19 cellular contexts compared by ENCODE assay signal in the genomic region with DNA sequence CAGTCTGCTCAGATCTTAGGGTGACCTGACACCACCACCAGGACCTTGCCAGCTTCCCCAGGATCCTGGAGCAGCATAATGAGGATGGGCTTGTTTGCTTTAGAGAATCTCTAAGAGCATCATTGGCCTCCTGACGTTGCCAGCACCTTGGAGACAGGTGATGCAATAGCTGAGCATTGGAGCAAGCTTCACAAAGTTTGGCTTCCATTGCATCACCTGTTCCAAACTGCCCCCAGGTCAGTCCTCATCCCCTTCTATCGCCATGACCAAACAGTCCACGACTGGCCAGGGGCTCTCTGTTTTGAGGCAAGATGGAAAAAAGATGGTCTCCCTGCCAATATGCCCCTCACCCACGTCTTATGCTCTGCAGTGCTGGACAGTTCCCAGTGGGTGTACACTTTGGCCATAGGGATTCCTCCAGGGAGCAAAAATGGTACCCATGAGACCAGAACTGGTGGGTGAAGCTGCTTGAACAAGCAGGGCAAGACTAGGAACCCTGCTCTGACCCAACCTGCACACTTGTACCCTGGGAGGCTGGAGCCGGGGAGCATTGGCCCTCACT. TPM values are rescaled to one million over a fixed set of nuclear protein-coding genes. Genes with fewer than 3 reads are reported as not detected.
A peak's percentile ranks its signal among the peaks of the same experiment; 100 is the strongest.
DNase-seq lines count a peak whose midpoint lies in the region; ATAC-seq, FAIRE-seq and TF ChIP-seq lines count a peak whose summit lies in the region.
"Had no signal": no experiment of that assay in that cellular context is flagged by ENCODE, and none has a peak within 500 bp of the region (broad histone marks: within the 10 kb centered on the region; RNA-seq: fewer than 3 reads in every experiment).

No MANE protein-coding gene starts in this region.

- H3K27ac ChIP-seq in HepG2 (ENCODE audit: extremely low read length, insufficient read depth, low read length) (no peak overlapping the region), right lobe of liver (no peak overlapping the region)

- FAIRE-seq in HepG2 (lab: Jason Lieb, UNC) = no peak
- FAIRE-seq: A204.1, D721Med, GM12892, H1 had no signal

- 23% methylated on average over 5 of the region's 5 CpGs for WGBS in HepG2 (ENCODE audit: low lambda C conversion rate)
- 40% methylated on average over 3 of the region's 5 CpGs for WGBS in right lobe of liver (ENCODE audit: insufficient coverage, low coverage, low lambda C conversion rate, missing lambda C conversion rate)

- BruUV-seq in HepG2 (replicated peaks; lab: Mats Ljungman, UMichigan) = no TSS peak

- H3K9me3 ChIP-seq in HepG2 (ENCODE audit: low read length) = peaks cover 9% of the 10 kb centered on the region; the same call in 1 of the 2 replicates
- H3K9me3 ChIP-seq in right lobe of liver = peaks cover 0 to 8% (median 0%) of the 10 kb centered on the region in 4 donors
- H3K9me3 ChIP-seq: HAP-1 had no signal

- CTCF ChIA-PET in HepG2 (lab: Yijun Ruan, JAX; ENCODE audit: low intra/inter-chr PET ratio, low total read pairs) = no interaction called here

- peaks cover 21% of the 10 kb centered on the region for H3K4me1 ChIP-seq in HepG2 (ENCODE audit: insufficient read depth, low read length)
- H3K4me1 ChIP-seq in right lobe of liver = no peaks in the 10 kb centered on the region
- H3K4me1 ChIP-seq: HAP-1 had no signal

- POLR2A ChIA-PET in HepG2 (lab: Yijun Ruan, JAX) = no interaction called here

- no peak for TF ChIP-seq POLR2A in HepG2 (IDR thresholded peaks at IDR 0.05; ENCODE audit: insufficient read depth in 1 of 2, low read depth in 2 of 2, low read length in 2 of 2)
- TF ChIP-seq POLR2A in right lobe of liver (IDR thresholded peaks at IDR 0.05) = no peak

- H3K4me3 ChIP-seq in HepG2 (replicated peaks in 1 of 3; ENCODE audit: insufficient read depth in 1 of 3, low read depth in 2 of 3, low read length in 3 of 3) = no peak overlapping the region
- no peak overlapping the region for H3K4me3 ChIP-seq in right lobe of liver
- H3K4me3 ChIP-seq: HAP-1 had no signal

- H3K4me2 ChIP-seq in HepG2 (ENCODE audit: low read depth, low read length) = no peak overlapping the region

- no peak for DNase-seq in HepG2 (ENCODE audit: low spot score)
- no peak for DNase-seq in right lobe of liver
- peak; percentile 39 for DNase-seq in islet precursor cell
- no peak for DNase-seq in RPMI8226
- DNase-seq: CD8-positive, alpha-beta T cell; COR-L47; DMS153; DND-41; GDM1 had no signal

- no peak for TF ChIP-seq EP300 in HepG2 (IDR thresholded peaks at IDR 0.05; ENCODE audit: low read depth in 2 of 2, low read length in 2 of 2)
- no peak for TF ChIP-seq EP300 in HepG2 (CRISPR knock-in tag; IDR thresholded peaks at IDR 0.05; ENCODE audit: borderline replicate concordance)
- no peak for TF ChIP-seq EP300 in Ishikawa (IDR thresholded peaks at IDR 0.05; ENCODE audit: borderline replicate concordance)

- no peak overlapping the region for H3K9ac ChIP-seq in HepG2 (ENCODE audit: insufficient read depth, low read depth, low read length)

- in situ Hi-C loops in HepG2 (cut with HindIII; ENCODE audit: extremely low pct_ligation_motif_present, low pct_unique_long_range_greater_than_20kb) = no loop called here

- TF ChIP-seq RAD21 in HepG2 (CRISPR knock-in tag; IDR thresholded peaks at IDR 0.05) (no peak), Ishikawa (IDR thresholded peaks at IDR 0.05; ENCODE audit: low read depth) (no peak)

- H3K79me2 ChIP-seq in HepG2 (ENCODE audit: insufficient read depth, low read length) = no peaks in the 10 kb centered on the region

- H2AFZ ChIP-seq in HepG2 (ENCODE audit: low read length) = no peak overlapping the region

- ATAC-seq in HepG2 = no peak
- no peak for ATAC-seq in right lobe of liver
- ATAC-seq in HG03354 (IDR thresholded peaks at IDR 0.05; ENCODE audit: poor library complexity, severe bottlenecking, unreplicated experiment) = no peak
- ATAC-seq in HG03439 (IDR thresholded peaks at IDR 0.05; ENCODE audit: unreplicated experiment) = no peak
- ATAC-seq: CD8-positive, alpha-beta T cell had no signal

- intact Hi-C loops in HepG2 (cut with micrococcal nuclease; ENCODE audit: unreplicated experiment) = no loop called here
- intact Hi-C loops in right lobe of liver (cut with DNase I) = no loop called here

- TF ChIP-seq CTCF in HepG2 (CRISPR knock-in tag; IDR thresholded peaks at IDR 0.05) (no peak), right lobe of liver (IDR thresholded peaks at IDR 0.05) (no peak)

- H4K20me1 ChIP-seq in HepG2 (ENCODE audit: insufficient read depth, low read length) = no peaks in the 10 kb centered on the region

- peaks cover 0 to 11% of the 10 kb centered on the region in 2 experiments; a peak in 2 of 5 replicates for H3K27me3 ChIP-seq in HepG2 (ENCODE audit: control insufficient read depth in 1 of 2, insufficient read depth in 2 of 2, low read length in 2 of 2)
- no peaks in the 10 kb centered on the region for H3K27me3 ChIP-seq in right lobe of liver

- no peaks in the 10 kb centered on the region for H3K36me3 ChIP-seq in HepG2 (replicated peaks in 1 of 2; ENCODE audit: control insufficient read depth in 1 of 2, insufficient read depth in 2 of 2, low read length in 2 of 2)
- H3K36me3 ChIP-seq in right lobe of liver = no peaks in the 10 kb centered on the region
- H3K36me3 ChIP-seq: HAP-1 had no signal

TF ChIP-seq in HepG2, 621 proteins besides CTCF, POLR2A, EP300 and RAD21 (continues in another document):
- TF ChIP-seq ZNF761 (CRISPR knock-in tag; conservative IDR thresholded peaks at IDR 0.05) (no peak), RFX5 (IDR thresholded peaks at IDR 0.05; ENCODE audit: low read depth, low read length) (peak; percentile 48; the same call in 1 of the 2 replicates), MIER2 (CRISPR knock-in tag; IDR thresholded peaks at IDR 0.05) (peak; percentile 83), RBAK (CRISPR knock-in tag; IDR thresholded peaks at IDR 0.05) (no peak), ATF7 (IDR thresholded peaks at IDR 0.05) (0 out of 2 replicates have a peak, but pooled peaks have one; percentile 19), ATF7 (CRISPR knock-in tag; IDR thresholded peaks at IDR 0.05) (no peak), CEBPB (IDR thresholded peaks at IDR 0.05; ENCODE audit: borderline replicate concordance, low read depth, low read length) (peak; percentile 90), CEBPG (CRISPR knock-in tag; IDR thresholded peaks at IDR 0.05) (no peak; the same call in 1 of the 2 replicates)

TF ChIP-seq in Ishikawa, 13 proteins besides CTCF, POLR2A, EP300 and RAD21:
- TF ChIP-seq CEBPB (IDR thresholded peaks at IDR 0.05) (peak; percentile 42; the same call in 1 of the 2 replicates), CREB1 (IDR thresholded peaks at IDR 0.05; ENCODE audit: low read depth) (no peak)
- TF ChIP-seq, protein P1, sequence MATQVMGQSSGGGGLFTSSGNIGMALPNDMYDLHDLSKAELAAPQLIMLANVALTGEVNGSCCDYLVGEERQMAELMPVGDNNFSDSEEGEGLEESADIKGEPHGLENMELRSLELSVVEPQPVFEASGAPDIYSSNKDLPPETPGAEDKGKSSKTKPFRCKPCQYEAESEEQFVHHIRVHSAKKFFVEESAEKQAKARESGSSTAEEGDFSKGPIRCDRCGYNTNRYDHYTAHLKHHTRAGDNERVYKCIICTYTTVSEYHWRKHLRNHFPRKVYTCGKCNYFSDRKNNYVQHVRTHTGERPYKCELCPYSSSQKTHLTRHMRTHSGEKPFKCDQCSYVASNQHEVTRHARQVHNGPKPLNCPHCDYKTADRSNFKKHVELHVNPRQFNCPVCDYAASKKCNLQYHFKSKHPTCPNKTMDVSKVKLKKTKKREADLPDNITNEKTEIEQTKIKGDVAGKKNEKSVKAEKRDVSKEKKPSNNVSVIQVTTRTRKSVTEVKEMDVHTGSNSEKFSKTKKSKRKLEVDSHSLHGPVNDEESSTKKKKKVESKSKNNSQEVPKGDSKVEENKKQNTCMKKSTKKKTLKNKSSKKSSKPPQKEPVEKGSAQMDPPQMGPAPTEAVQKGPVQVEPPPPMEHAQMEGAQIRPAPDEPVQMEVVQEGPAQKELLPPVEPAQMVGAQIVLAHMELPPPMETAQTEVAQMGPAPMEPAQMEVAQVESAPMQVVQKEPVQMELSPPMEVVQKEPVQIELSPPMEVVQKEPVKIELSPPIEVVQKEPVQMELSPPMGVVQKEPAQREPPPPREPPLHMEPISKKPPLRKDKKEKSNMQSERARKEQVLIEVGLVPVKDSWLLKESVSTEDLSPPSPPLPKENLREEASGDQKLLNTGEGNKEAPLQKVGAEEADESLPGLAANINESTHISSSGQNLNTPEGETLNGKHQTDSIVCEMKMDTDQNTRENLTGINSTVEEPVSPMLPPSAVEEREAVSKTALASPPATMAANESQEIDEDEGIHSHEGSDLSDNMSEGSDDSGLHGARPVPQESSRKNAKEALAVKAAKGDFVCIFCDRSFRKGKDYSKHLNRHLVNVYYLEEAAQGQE (IDR thresholded peaks at IDR 0.05; ENCODE audit: low read depth) = peak; percentile 82

RNA-seq across cellular contexts. Expression of gene AGAP1, which starts 22.6 kb away (rescaled TPM):
- 21.2 and 21.3 TPM in 2 replicates for total RNA-seq in HepG2 (2016; rRNA removed; fragmentation: Illumina TruSeq; extraction: Trizol)
- 15.6 and 16.1 TPM in 2 replicates for total RNA-seq in HepG2 (2016; cell fraction: cytosol; rRNA removed; fragmentation: Illumina TruSeq; extraction: Trizol; ENCODE audit: low read depth)
- total RNA-seq in HepG2 (2016; cell fraction: insoluble cytoplasmic fraction; rRNA removed; fragmentation: Illumina TruSeq; extraction: Trizol) = 20.4 and 23.5 TPM in 2 replicates
- total RNA-seq in HepG2 (2016; cell fraction: membrane; rRNA removed; fragmentation: Illumina TruSeq; extraction: Trizol) = 27.1 and 28.5 TPM in 2 replicates
- 28.8 and 34.0 TPM in 2 replicates for total RNA-seq in HepG2 (2016; cell fraction: nucleus; rRNA removed; fragmentation: Illumina TruSeq; extraction: Trizol)
- 27.5 and 32.7 TPM in 2 replicates for polyA plus RNA-seq in HepG2 (2011; rRNA removed)
- polyA plus RNA-seq in HepG2 (2011; cell fraction: cytosol; rRNA removed) = 19.3 and 22.2 TPM in 2 replicates
- 33.7 and 43.0 TPM in 2 replicates for polyA plus RNA-seq in HepG2 (2011; cell fraction: nucleus; rRNA removed)
- polyA plus RNA-seq in HepG2 (2012) = 20.5 and 29.8 TPM in 2 replicates
- 8.6 and 8.8 TPM in 2 replicates for polyA plus RNA-seq in HepG2 (2016; cell fraction: cytosol; fragmentation: Illumina TruSeq; extraction: Trizol; ENCODE audit: low read depth)
- 21.8 and 25.4 TPM in 2 replicates for polyA plus RNA-seq in HepG2 (2016; cell fraction: insoluble cytoplasmic fraction; fragmentation: Illumina TruSeq; extraction: Trizol; ENCODE audit: low read depth)
- polyA plus RNA-seq in HepG2 (2016; cell fraction: membrane; fragmentation: Illumina TruSeq; extraction: Trizol; ENCODE audit: low read depth) = 26.9 and 28.8 TPM in 2 replicates
- polyA plus RNA-seq in HepG2 (2016; cell fraction: nucleus; fragmentation: Illumina TruSeq; extraction: Trizol; ENCODE audit: insufficient read depth, low read depth) = 22.6 and 25.2 TPM in 2 replicates
- polyA minus RNA-seq in HepG2 (2011; rRNA and poly(A)+ RNA removed; ENCODE audit: low replicate concordance) = 83.1 and 137 TPM in 2 replicates
- 22.7 and 29.5 TPM in 2 replicates for polyA minus RNA-seq in HepG2 (2011; cell fraction: cytosol; rRNA and poly(A)+ RNA removed)
- polyA minus RNA-seq in HepG2 (2011; cell fraction: nucleus; rRNA and poly(A)+ RNA removed) = 111 and 113 TPM in 2 replicates
- 10 to 100 TPM in 3 of 6 experiments, 1 to 10 TPM in 3; 8.1 to 11.2 (median 9.8) TPM for total RNA-seq in right lobe of liver
- polyA plus RNA-seq: CD14-positive monocyte, IgD-negative memory B cell had no signal
